In the genomic region with DNA sequence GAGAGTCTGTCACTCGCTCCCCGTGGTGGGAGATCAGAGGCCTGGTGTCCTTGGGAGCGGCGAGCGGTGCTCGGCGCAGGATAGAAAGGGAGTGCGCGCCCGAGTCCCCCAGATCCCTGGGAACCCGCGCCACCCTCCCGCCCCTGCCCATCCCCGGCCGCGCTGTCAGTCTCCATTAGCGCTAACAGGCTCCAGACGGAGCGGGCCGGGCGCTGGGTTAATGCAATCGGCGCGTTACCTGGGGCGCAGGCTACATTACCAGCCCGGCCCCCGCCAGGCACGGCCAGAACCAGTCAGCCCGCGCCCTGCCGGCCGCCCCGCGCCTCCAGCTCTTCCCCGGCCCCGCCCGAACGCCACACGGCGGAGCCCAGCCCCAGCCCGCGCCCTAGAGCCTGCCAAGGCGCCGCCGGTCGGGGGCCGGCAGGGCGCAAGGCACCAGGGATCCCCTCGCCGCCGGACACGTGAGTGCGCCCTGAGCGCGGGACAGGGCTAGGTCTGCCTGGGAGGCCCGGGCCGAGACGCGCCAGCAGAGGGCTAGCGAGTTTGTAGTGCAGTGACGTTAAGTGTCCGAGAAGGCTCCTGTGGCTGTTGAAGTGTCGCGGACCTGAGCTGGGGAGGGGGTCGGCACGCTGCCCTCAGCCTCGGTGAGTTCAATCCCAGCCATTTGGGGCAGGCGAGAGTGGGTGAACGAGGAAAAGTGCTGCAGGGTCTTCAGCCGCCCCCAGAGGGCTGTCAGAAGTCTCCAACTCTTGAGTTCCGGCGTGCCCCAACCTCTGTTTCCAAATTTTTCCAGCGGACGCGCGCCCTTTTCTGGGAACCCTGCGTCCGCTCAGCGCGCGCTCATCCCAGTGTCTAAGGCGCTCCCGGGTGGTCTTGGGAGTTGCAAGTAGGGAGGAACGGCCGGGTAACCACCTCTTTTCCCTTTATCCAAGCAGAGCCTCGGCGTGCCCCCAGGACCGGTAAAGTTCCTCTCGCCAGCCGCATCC, we compare ENCODE assay signal across 11 cellular contexts. TPM values are rescaled to one million over a fixed set of nuclear protein-coding genes. Genes with fewer than 3 reads are reported as not detected.
A peak's percentile ranks its signal among the peaks of the same experiment; 100 is the strongest.
DNase-seq lines count a peak whose midpoint lies in the region; ATAC-seq and TF ChIP-seq lines count a peak whose summit lies in the region.
"Had no signal": no experiment of that assay in that cellular context is flagged by ENCODE, and none has a peak within 500 bp of the region (broad histone marks: within the 10 kb centered on the region; RNA-seq: fewer than 3 reads in every experiment).

TSS of gene SLC6A2 (plus strand) at position 280 of the 986 bp plus-strand sequence. CDS start 707 bp downstream, outside the sequence.

- H3K9me3 Mint-ChIP-seq in Caco-2 (ENCODE audit: unreplicated experiment), result no peaks in the 10 kb centered on the region

- 4 to 5% methylated on average over 63 to 75 of the region's 90 CpGs for WGBS in GM23248 (ENCODE audit: low coverage in 1 of 2, low lambda C conversion rate in 2 of 2, missing lambda C conversion rate in 2 of 2), 2 experiments
- 1% methylated on average over 90 of the region's 90 CpGs for WGBS in right cardiac atrium
- 2% methylated on average over 46 of the region's 90 CpGs for WGBS in prostate gland

- peak; percentile 33 to 41 for ATAC-seq in right cardiac atrium
- ATAC-seq in HG03095 (IDR thresholded peaks at IDR 0.05; ENCODE audit: unreplicated experiment), result no peak

- H3K9me2 ChIP-seq in GM23248 (ENCODE audit: insufficient read depth), result no peaks in the 10 kb centered on the region

- H3K27me3 ChIP-seq in GM23248 (replicated peaks; ENCODE audit: insufficient read depth) (peaks cover 49% of the 10 kb centered on the region), right cardiac atrium (ENCODE audit: control insufficient read depth, insufficient read depth) (peaks cover 3% of the 10 kb centered on the region), prostate gland (replicated peaks; ENCODE audit: insufficient read depth) (peaks cover 15% of the 10 kb centered on the region), Caco-2 (replicated peaks; ENCODE audit: control insufficient read depth, insufficient read depth, low read length) (no peaks in the 10 kb centered on the region), brain microvascular endothelial cell (replicated peaks) (peaks cover 34% of the 10 kb centered on the region)

- H3K27ac Mint-ChIP-seq in Caco-2 (ENCODE audit: unreplicated experiment), result no peak within 1 kb of the TSS

- CTCF ChIA-PET in Caco-2 (lab: Charles Lee), result no interaction called here

- H3K27me3 Mint-ChIP-seq in Caco-2 (ENCODE audit: insufficient read depth, unreplicated experiment), result peaks cover 12% of the 10 kb centered on the region

- TF ChIP-seq CTCF in prostate gland (IDR thresholded peaks at IDR 0.05) (peak in 1 of 4 experiments; percentile 32), Caco-2 (IDR thresholded peaks at IDR 0.05; ENCODE audit: insufficient read depth in 1 of 2, low read depth in 1 of 2, low read length in 1 of 2, severe bottlenecking in 1 of 2, unreplicated experiment in 1 of 2) (no peak), brain microvascular endothelial cell (IDR thresholded peaks at IDR 0.05; ENCODE audit: low read depth, low read length, missing control alignments) (no peak)

- no peak within 1 kb of the TSS for H3K4me3 ChIP-seq in GM23248
- peak within 1 kb of the TSS; percentile 12 for H3K4me3 ChIP-seq in right cardiac atrium (ENCODE audit: low read length)
- H3K4me3 ChIP-seq in prostate gland, result peak within 1 kb of the TSS; percentile 1 to 17
- H3K4me3 ChIP-seq in Caco-2 (ENCODE audit: low read depth, low read length), result no peak within 1 kb of the TSS
- no peak within 1 kb of the TSS for H3K4me3 ChIP-seq in brain microvascular endothelial cell (ENCODE audit: low read depth, low read length)
- H3K4me3 ChIP-seq: HAP-1 had no signal

- TF ChIP-seq POLR2A in prostate gland (IDR thresholded peaks at IDR 0.05), result no peak

- H3K36me3 ChIP-seq in GM23248 (ENCODE audit: low read depth), result no peaks in the 10 kb centered on the region
- no peaks in the 10 kb centered on the region for H3K36me3 ChIP-seq in prostate gland
- no peaks in the 10 kb centered on the region for H3K36me3 ChIP-seq in Caco-2 (ENCODE audit: control insufficient read depth, insufficient read depth, low read length)
- no peaks in the 10 kb centered on the region for H3K36me3 ChIP-seq in brain microvascular endothelial cell (replicated peaks)
- H3K36me3 ChIP-seq: HAP-1 had no signal

- H3K27ac ChIP-seq in GM23248, result no peak within 1 kb of the TSS
- H3K27ac ChIP-seq in right cardiac atrium (ENCODE audit: low read length), result no peak within 1 kb of the TSS
- no peak within 1 kb of the TSS for H3K27ac ChIP-seq in prostate gland
- no peak within 1 kb of the TSS for H3K27ac ChIP-seq in brain microvascular endothelial cell

- DNase-seq in GM23248 (peak; percentile 28), astrocyte of the hippocampus (ENCODE audit: low read depth, low spot score) (peak; percentile 17), right cardiac atrium (peak in 2 of 3 donors; percentile 63 to 67), prostate gland (ENCODE audit: low spot score) (peak; percentile 22), activated T-cell treated with anti-CD3 and anti-CD28 coated beads for 4 hours (no peak), Caco-2 (no peak), brain microvascular endothelial cell (no peak)
- DNase-seq: activated T-cell treated with anti-CD3 and anti-CD28 coated beads, Interleukin-2, amount 50 U/mL, for 1 hour; stimulated activated CD4-positive, alpha-beta T cell treated with anti-CD3 and anti-CD28 coated beads, Interleukin-4, amount 100 ng/mL, for 1 hour had no signal

- H3K9me3 ChIP-seq in GM23248 (ENCODE audit: low read depth), result no peaks in the 10 kb centered on the region
- H3K9me3 ChIP-seq in right cardiac atrium (ENCODE audit: control insufficient read depth, low read length), result no peaks in the 10 kb centered on the region
- no peaks in the 10 kb centered on the region for H3K9me3 ChIP-seq in prostate gland
- no peaks in the 10 kb centered on the region for H3K9me3 ChIP-seq in Caco-2
- H3K9me3 ChIP-seq: HAP-1 had no signal

- no peak within 1 kb of the TSS for H3K4me2 ChIP-seq in GM23248 (ENCODE audit: unreplicated experiment)

- POLR2A ChIA-PET in Caco-2 (lab: Charles Lee), result no interaction called here

- H3K4me3 Mint-ChIP-seq in Caco-2 (ENCODE audit: unreplicated experiment), result no peak within 1 kb of the TSS

- in situ Hi-C loops in GM23248 (cut with MboI) (no loop called here), brain microvascular endothelial cell (cut with HindIII; ENCODE audit: low pct_ligation_motif_present, low sequenced_read_pairs) (no loop called here)

- no peaks in the 10 kb centered on the region for H3K36me3 Mint-ChIP-seq in Caco-2 (ENCODE audit: insufficient read depth, unreplicated experiment)

- no peaks in the 10 kb centered on the region for H3K79me2 ChIP-seq in GM23248 (ENCODE audit: insufficient read depth)

- no peaks in the 10 kb centered on the region for H3F3A ChIP-seq in GM23248 (ENCODE audit: insufficient read depth)

- H2AFZ ChIP-seq in GM23248, result no peak within 1 kb of the TSS

- intact Hi-C loops in right cardiac atrium (cut with DNase I), result no loop called here
- intact Hi-C loops in prostate gland (cut with DNase I), result no loop called here
- intact Hi-C loops in Caco-2 (cut with micrococcal nuclease; ENCODE audit: unreplicated experiment), result no loop called here

- no peaks in the 10 kb centered on the region for H4K20me1 ChIP-seq in GM23248 (ENCODE audit: insufficient read depth)

- no TSS peak for BruUV-seq in Caco-2 (replicated peaks; lab: Mats Ljungman, UMichigan)

- H3K4me1 Mint-ChIP-seq in Caco-2 (ENCODE audit: low read depth, unreplicated experiment), result no peaks in the 10 kb centered on the region

- H3K9ac ChIP-seq in GM23248, result no peak within 1 kb of the TSS

- H3K4me1 ChIP-seq in GM23248 (ENCODE audit: insufficient read depth) (no peaks in the 10 kb centered on the region), right cardiac atrium (ENCODE audit: control insufficient read depth, insufficient read depth, low read length) (no peaks in the 10 kb centered on the region), prostate gland (replicated peaks) (no peaks in the 10 kb centered on the region), Caco-2 (no peaks in the 10 kb centered on the region)
- H3K4me1 ChIP-seq: HAP-1 had no signal

RNA-seq across cellular contexts. Expression of gene SLC6A2, which starts in this region (rescaled TPM):
- total RNA-seq in GM23248 (2014; rRNA removed; shearing (Covaris generic)), result not detected in 2 replicates
- polyA plus RNA-seq in GM23248 (2016; fragmentation: Nextera tagmentation; extraction: Ambion mirVana) (not detected in 2 replicates), right cardiac atrium (not detected)
- total RNA-seq in right cardiac atrium (not detected), prostate gland (1 to 10 TPM in 1 of 2 donors, under 1 TPM in 1; 0.32 to 2.6 TPM), Caco-2 (2022) (not detected in 2 replicates)

Comparison
In these comparisons a context has a peak if more than half of its experiments do, and no peak if none do; other contexts are left out.
1. Peak in DNase-seq in GM23248; RNA of the gene not detected or under 1 TPM.
2. Peak in DNase-seq, ATAC-seq and H3K4me3 ChIP-seq in right cardiac atrium; RNA of the gene not detected or under 1 TPM.
3. DNase-seq: peak in astrocyte of the hippocampus (single experiment) and prostate gland (single experiment); none in activated T-cell treated with anti-CD3 and anti-CD28 coated beads for 4 hours (single experiment), Caco-2 (0 of 2) and brain microvascular endothelial cell (single experiment).
4. H3K4me3 ChIP-seq: peak in prostate gland (2 of 2); none in GM23248 (single experiment), Caco-2 (single experiment) and brain microvascular endothelial cell (single experiment).